Comparison of ENCODE assay signal across 20 cellular contexts in genomic region chr11:28702871-28703270, GRCh38.
"Had no signal": no experiment of that assay in that cellular context is flagged by ENCODE, and none has a peak within 500 bp of the region (broad histone marks: within the 10 kb centered on the region; RNA-seq: fewer than 3 reads in every experiment).

No MANE protein-coding gene starts in this region.

- H3K9me3 ChIP-seq: heart right ventricle, lower lobe of right lung, ovary, prostate gland, right atrium auricular region, upper lobe of right lung had no signal

- H3K4me1 ChIP-seq: heart right ventricle, lower lobe of right lung, prostate gland, right atrium auricular region, upper lobe of right lung had no signal

- H3K27ac ChIP-seq: coronary artery, heart right ventricle, lower lobe of right lung, ovary, prostate gland, right atrium auricular region, upper lobe of right lung had no signal

- H3K4me3 ChIP-seq: coronary artery, heart right ventricle, lower lobe of right lung, ovary, prostate gland, right atrium auricular region, upper lobe of right lung had no signal

- DNase-seq: activated naive CD4-positive, alpha-beta T cell; activated naive CD8-positive, alpha-beta T cell treated with anti-CD3 and anti-CD28 coated beads for 36 hours; activated T-cell treated with anti-CD3 and anti-CD28 coated beads, Interleukin-2, amount 50 U/mL, for 24 hours; cerebellar nuclear complex; erythroblast; foreskin fibroblast; heart right ventricle; islet precursor cell; left colon; lower lobe of right lung; ovary; stimulated activated CD4-positive, alpha-beta T cell treated with anti-CD3 and anti-CD28 coated beads, Interleukin-4, amount 100 ng/mL, for 4 hours; stimulated activated naive CD8-positive, alpha-beta T cell treated with anti-CD3 and anti-CD28 coated beads, Interleukin-15, Interleukin-2, amounts not matched to agents 100 U/mL and 50 U/mL, for 24 hours; upper lobe of right lung had no signal

- H3K36me3 ChIP-seq: heart right ventricle, lower lobe of right lung, ovary, prostate gland, right atrium auricular region, upper lobe of right lung had no signal

- ATAC-seq: activated T-helper 17 cell treated with anti-CD3 and anti-CD28 coated beads, Interleukin-2, amount 50 U/mL, for 72 hours; left colon; natural killer cell treated with Interleukin-12 subunit alpha and Interleukin-12 subunit beta and Interleukin-15 and Interleukin-18, amount 100 ng/mL, for 72 hours; stimulated activated naive CD8-positive, alpha-beta T cell treated with anti-CD3 and anti-CD28 coated beads, Interleukin-15, Interleukin-2, amounts not matched to agents 100 U/mL and 50 U/mL, for 24 hours; WTC11 had no signal

- H3K27me3 ChIP-seq: heart right ventricle, ovary, right atrium auricular region, upper lobe of right lung had no signal
